ENCODE assay signal across 1 cellular context in genomic region chr6:152635949-152636674, GRCh38.
TF ChIP-seq lines count a peak whose summit lies in the region.

No MANE protein-coding gene starts in this region.

TF ChIP-seq in GM23338, 12 proteins besides CTCF, POLR2A, EP300 and RAD21 (continued from another document):
- TF ChIP-seq, protein P1, sequence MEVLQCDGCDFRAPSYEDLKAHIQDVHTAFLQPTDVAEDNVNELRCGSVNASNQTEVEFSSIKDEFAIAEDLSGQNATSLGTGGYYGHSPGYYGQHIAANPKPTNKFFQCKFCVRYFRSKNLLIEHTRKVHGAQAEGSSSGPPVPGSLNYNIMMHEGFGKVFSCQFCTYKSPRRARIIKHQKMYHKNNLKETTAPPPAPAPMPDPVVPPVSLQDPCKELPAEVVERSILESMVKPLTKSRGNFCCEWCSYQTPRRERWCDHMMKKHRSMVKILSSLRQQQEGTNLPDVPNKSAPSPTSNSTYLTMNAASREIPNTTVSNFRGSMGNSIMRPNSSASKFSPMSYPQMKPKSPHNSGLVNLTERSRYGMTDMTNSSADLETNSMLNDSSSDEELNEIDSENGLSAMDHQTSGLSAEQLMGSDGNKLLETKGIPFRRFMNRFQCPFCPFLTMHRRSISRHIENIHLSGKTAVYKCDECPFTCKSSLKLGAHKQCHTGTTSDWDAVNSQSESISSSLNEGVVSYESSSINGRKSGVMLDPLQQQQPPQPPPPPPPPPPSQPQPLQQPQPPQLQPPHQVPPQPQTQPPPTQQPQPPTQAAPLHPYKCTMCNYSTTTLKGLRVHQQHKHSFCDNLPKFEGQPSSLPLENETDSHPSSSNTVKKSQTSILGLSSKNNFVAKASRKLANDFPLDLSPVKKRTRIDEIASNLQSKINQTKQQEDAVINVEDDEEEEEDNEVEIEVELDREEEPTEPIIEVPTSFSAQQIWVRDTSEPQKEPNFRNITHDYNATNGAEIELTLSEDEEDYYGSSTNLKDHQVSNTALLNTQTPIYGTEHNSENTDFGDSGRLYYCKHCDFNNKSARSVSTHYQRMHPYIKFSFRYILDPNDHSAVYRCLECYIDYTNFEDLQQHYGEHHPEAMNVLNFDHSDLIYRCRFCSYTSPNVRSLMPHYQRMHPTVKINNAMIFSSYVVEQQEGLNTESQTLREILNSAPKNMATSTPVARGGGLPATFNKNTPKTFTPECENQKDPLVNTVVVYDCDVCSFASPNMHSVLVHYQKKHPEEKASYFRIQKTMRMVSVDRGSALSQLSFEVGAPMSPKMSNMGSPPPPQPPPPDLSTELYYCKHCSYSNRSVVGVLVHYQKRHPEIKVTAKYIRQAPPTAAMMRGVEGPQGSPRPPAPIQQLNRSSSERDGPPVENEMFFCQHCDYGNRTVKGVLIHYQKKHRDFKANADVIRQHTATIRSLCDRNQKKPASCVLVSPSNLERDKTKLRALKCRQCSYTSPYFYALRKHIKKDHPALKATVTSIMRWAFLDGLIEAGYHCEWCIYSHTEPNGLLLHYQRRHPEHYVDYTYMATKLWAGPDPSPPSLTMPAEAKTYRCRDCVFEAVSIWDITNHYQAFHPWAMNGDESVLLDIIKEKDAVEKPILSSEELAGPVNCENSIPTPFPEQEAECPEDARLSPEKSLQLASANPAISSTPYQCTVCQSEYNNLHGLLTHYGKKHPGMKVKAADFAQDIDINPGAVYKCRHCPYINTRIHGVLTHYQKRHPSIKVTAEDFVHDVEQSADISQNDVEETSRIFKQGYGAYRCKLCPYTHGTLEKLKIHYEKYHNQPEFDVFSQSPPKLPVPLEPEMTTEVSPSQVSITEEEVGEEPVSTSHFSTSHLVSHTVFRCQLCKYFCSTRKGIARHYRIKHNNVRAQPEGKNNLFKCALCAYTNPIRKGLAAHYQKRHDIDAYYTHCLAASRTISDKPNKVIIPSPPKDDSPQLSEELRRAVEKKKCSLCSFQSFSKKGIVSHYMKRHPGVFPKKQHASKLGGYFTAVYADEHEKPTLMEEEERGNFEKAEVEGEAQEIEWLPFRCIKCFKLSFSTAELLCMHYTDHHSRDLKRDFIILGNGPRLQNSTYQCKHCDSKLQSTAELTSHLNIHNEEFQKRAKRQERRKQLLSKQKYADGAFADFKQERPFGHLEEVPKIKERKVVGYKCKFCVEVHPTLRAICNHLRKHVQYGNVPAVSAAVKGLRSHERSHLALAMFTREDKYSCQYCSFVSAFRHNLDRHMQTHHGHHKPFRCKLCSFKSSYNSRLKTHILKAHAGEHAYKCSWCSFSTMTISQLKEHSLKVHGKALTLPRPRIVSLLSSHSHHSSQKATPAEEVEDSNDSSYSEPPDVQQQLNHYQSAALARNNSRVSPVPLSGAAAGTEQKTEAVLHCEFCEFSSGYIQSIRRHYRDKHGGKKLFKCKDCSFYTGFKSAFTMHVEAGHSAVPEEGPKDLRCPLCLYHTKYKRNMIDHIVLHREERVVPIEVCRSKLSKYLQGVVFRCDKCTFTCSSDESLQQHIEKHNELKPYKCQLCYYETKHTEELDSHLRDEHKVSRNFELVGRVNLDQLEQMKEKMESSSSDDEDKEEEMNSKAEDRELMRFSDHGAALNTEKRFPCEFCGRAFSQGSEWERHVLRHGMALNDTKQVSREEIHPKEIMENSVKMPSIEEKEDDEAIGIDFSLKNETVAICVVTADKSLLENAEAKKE (CRISPR knock-in tag; IDR thresholded peaks at IDR 0.05), result no peak
- TF ChIP-seq, protein P2, sequence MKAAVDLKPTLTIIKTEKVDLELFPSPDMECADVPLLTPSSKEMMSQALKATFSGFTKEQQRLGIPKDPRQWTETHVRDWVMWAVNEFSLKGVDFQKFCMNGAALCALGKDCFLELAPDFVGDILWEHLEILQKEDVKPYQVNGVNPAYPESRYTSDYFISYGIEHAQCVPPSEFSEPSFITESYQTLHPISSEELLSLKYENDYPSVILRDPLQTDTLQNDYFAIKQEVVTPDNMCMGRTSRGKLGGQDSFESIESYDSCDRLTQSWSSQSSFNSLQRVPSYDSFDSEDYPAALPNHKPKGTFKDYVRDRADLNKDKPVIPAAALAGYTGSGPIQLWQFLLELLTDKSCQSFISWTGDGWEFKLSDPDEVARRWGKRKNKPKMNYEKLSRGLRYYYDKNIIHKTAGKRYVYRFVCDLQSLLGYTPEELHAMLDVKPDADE (IDR thresholded peaks at IDR 0.05), result no peak
